Comparison of ENCODE assay signal across 14 cellular contexts in genomic region chr4:30429813-30430466, GRCh38.
DNase-seq lines count a peak whose midpoint lies in the region; TF ChIP-seq lines count a peak whose summit lies in the region.
"Had no signal": no experiment of that assay in that cellular context is flagged by ENCODE, and none has a peak within 500 bp of the region (broad histone marks: within the 10 kb centered on the region; RNA-seq: fewer than 3 reads in every experiment).

No MANE protein-coding gene starts in this region.

- H3K9me3 Mint-ChIP-seq in glutamatergic neuron (ENCODE audit: unreplicated experiment): no peaks in the 10 kb centered on the region
- H3K9me3 Mint-ChIP-seq: type B pancreatic cell had no signal

- TF ChIP-seq CTCF in AG09309 (IDR thresholded peaks at IDR 0.05; ENCODE audit: control insufficient read depth, insufficient read depth, low read depth, low read length, missing control alignments): no peak
- TF ChIP-seq CTCF in brain microvascular endothelial cell (IDR thresholded peaks at IDR 0.05; ENCODE audit: low read depth, low read length, missing control alignments): no peak
- TF ChIP-seq CTCF in glutamatergic neuron (IDR thresholded peaks at IDR 0.05; ENCODE audit: partially characterized antibody, unreplicated experiment): no peak

- no peak overlapping the region for H3K27ac ChIP-seq in brain microvascular endothelial cell
- H3K27ac ChIP-seq: esophagus muscularis mucosa, prostate gland had no signal

- DNase-seq in AG09309 (ENCODE audit: low read depth): peak; percentile 40
- DNase-seq in LHCN-M2 (ENCODE audit: low read depth): peak; percentile 6
- DNase-seq in brain microvascular endothelial cell: peak; percentile 6
- peak; percentile 22 for DNase-seq in inferior parietal cortex (ENCODE audit: extremely low spot score)
- DNase-seq in HAP-1 (ENCODE audit: low spot score in 2 of 2): no peak
- no peak for DNase-seq in glutamatergic neuron
- DNase-seq in occipital lobe (lab: John Stamatoyannopoulos, UW): no peak
- no peak for DNase-seq in midbrain (lab: John Stamatoyannopoulos, UW)
- DNase-seq: activated CD4-positive, alpha-beta memory T cell treated with anti-CD3 and anti-CD28 coated beads for 36 hours; activated gamma-delta T cell treated with Interleukin-2 at 50 U/mL for 16 hours; NCI-H2171 treated with DMSO at 0.1 percent for 48 hours had no signal

- H3K9me3 ChIP-seq in HAP-1: no peaks in the 10 kb centered on the region
- H3K9me3 ChIP-seq: esophagus muscularis mucosa, prostate gland had no signal

- H3K27me3 ChIP-seq in brain microvascular endothelial cell (replicated peaks) (no peaks in the 10 kb centered on the region), HAP-1 (ENCODE audit: low read depth) (no peaks in the 10 kb centered on the region)
- H3K27me3 ChIP-seq: esophagus muscularis mucosa had no signal

- no peak overlapping the region for H3K4me3 ChIP-seq in AG09309 (ENCODE audit: control insufficient read depth, low read depth, low read length)
- H3K4me3 ChIP-seq in brain microvascular endothelial cell (ENCODE audit: low read depth, low read length): no peak overlapping the region
- no peak overlapping the region for H3K4me3 ChIP-seq in HAP-1
- H3K4me3 ChIP-seq: esophagus muscularis mucosa, prostate gland had no signal

- no peaks in the 10 kb centered on the region for H3K4me1 Mint-ChIP-seq in glutamatergic neuron (ENCODE audit: low read depth, unreplicated experiment)

- in situ Hi-C loops in brain microvascular endothelial cell (cut with HindIII; ENCODE audit: low pct_ligation_motif_present, low sequenced_read_pairs) (no loop called here), HAP-1 (cut with MboI; ENCODE audit: low sequenced_read_pairs) (no loop called here)

- H3K4me3 Mint-ChIP-seq in glutamatergic neuron (ENCODE audit: unreplicated experiment): no peak overlapping the region
- H3K4me3 Mint-ChIP-seq: activated CD4-positive, alpha-beta memory T cell treated with anti-CD3 and anti-CD28 coated beads for 36 hours; type B pancreatic cell had no signal

- H3K4me1 ChIP-seq in HAP-1: no peaks in the 10 kb centered on the region
- H3K4me1 ChIP-seq: esophagus muscularis mucosa, prostate gland had no signal

- peaks cover 7% of the 10 kb centered on the region for H3K36me3 Mint-ChIP-seq in glutamatergic neuron (ENCODE audit: unreplicated experiment)
- H3K36me3 Mint-ChIP-seq: activated CD4-positive, alpha-beta memory T cell treated with anti-CD3 and anti-CD28 coated beads for 36 hours; type B pancreatic cell had no signal

- H3K36me3 ChIP-seq in brain microvascular endothelial cell (replicated peaks): no peaks in the 10 kb centered on the region
- H3K36me3 ChIP-seq in HAP-1 (replicated peaks): no peaks in the 10 kb centered on the region
- H3K36me3 ChIP-seq: esophagus muscularis mucosa, prostate gland had no signal

- H3K27ac Mint-ChIP-seq in glutamatergic neuron (ENCODE audit: unreplicated experiment): no peak overlapping the region
- H3K27ac Mint-ChIP-seq: activated CD4-positive, alpha-beta memory T cell treated with anti-CD3 and anti-CD28 coated beads for 36 hours; type B pancreatic cell had no signal

- no peaks in the 10 kb centered on the region for H3K27me3 Mint-ChIP-seq in glutamatergic neuron (ENCODE audit: unreplicated experiment)
- H3K27me3 Mint-ChIP-seq: activated CD4-positive, alpha-beta memory T cell treated with anti-CD3 and anti-CD28 coated beads for 36 hours; type B pancreatic cell had no signal

Comparison
In these comparisons a context has a peak if more than half of its experiments do, and no peak if none do; other contexts are left out.
1. DNase-seq: peak in AG09309 (single experiment), LHCN-M2 (single experiment), brain microvascular endothelial cell (single experiment) and inferior parietal cortex (single experiment); none in HAP-1 (0 of 2), glutamatergic neuron (single experiment), occipital lobe (single experiment) and midbrain (single experiment).